ENCODE assay signal across 8 cellular contexts in genomic region chr2:87634971-87635650, GRCh38.
A peak's percentile ranks its signal among the peaks of the same experiment; 100 is the strongest.
DNase-seq lines count a peak whose midpoint lies in the region; ATAC-seq, FAIRE-seq and TF ChIP-seq lines count a peak whose summit lies in the region.
"Not testable (repeated sequence)": the region's sequence is repeated elsewhere in the genome, so short reads cannot be mapped to it uniquely, and the experiment has no call there.

No MANE protein-coding gene starts in this region.

- H3K79me2 ChIP-seq in K562 (ENCODE audit: control insufficient read depth, insufficient read depth, low read length), result not testable (repeated sequence)

- H3K4me2 ChIP-seq in K562 (ENCODE audit: insufficient read depth, low read length), result not testable (repeated sequence)

- not testable (repeated sequence) for TF ChIP-seq EP300 in K562 (IDR thresholded peaks at IDR 0.05; ENCODE audit: low read length)

- not testable (repeated sequence) for TF ChIP-seq CTCF in K562 (IDR thresholded peaks at IDR 0.05 in 2 of 3, conservative IDR thresholded peaks at IDR 0.05 in 1 of 3; ENCODE audit: insufficient read depth in 2 of 3, low read depth in 1 of 3, low read length in 3 of 3); foreskin keratinocyte (conservative IDR thresholded peaks at IDR 0.05)

- H3K4me1 Mint-ChIP-seq in activated T-helper 17 cell treated with anti-CD3 and anti-CD28 coated beads, Interleukin-2, amount 50 U/mL, for 72 hours; stimulated activated memory B cell treated with anti-CD40 and anti-IgM and Interleukin-4, amounts not matched to agents 10 μg/mL and 1 μg/mL and 100 μg/mL, for 72 hours: not testable (repeated sequence)

- CTCF ChIA-PET in K562 (lab: Yijun Ruan, JAX; ENCODE audit: low intra/inter-chr PET ratio), result not testable (repeated sequence)

- DNase-seq in EH (ENCODE audit: low read depth) (peak; percentile 75), HTR-8/SVneo (ENCODE audit: insufficient read length, low spot score) (peak; percentile 11), K562 (ENCODE audit: extremely low read depth in 1 of 4, low spot score in 3 of 4) (peak in 1 of 4 experiments; percentile 2), foreskin keratinocyte (peak in 1 of 2 donors; percentile 7), myocyte (ENCODE audit: low read depth) (peak; percentile 13)
- peak; percentile 40 for DNase-seq in activated CD4-positive, CD25-positive, alpha-beta regulatory T cell treated with anti-CD3 and anti-CD28 coated beads, Interleukin-2, amount 50 U/mL, for 72 hours

- H3K27ac ChIP-seq in K562 (ENCODE audit: extremely low read depth, low read depth, low read length); foreskin keratinocyte: not testable (repeated sequence)

- not testable (repeated sequence) for H3K4me3 ChIP-seq in K562

- 83% methylated on average over 6 of the region's 10 CpGs for WGBS in K562 (ENCODE audit: insufficient coverage, low coverage, missing lambda C conversion rate)

- not testable (repeated sequence) for H3K4me3 Mint-ChIP-seq in activated T-helper 17 cell treated with anti-CD3 and anti-CD28 coated beads, Interleukin-2, amount 50 U/mL, for 72 hours; stimulated activated memory B cell treated with anti-CD40 and anti-IgM and Interleukin-4, amounts not matched to agents 10 μg/mL and 1 μg/mL and 100 μg/mL, for 72 hours

- BruUV-seq in K562 (replicated peaks; lab: Mats Ljungman, UMichigan), result not testable (repeated sequence)

- not testable (repeated sequence) for TF ChIP-seq RAD21 in K562 (CRISPR knock-in tag; conservative IDR thresholded peaks at IDR 0.05 in 1 of 2, IDR thresholded peaks at IDR 0.05 in 1 of 2)

- in situ Hi-C loops in K562 (cut with MboI), result not testable (repeated sequence)

- intact Hi-C loops in K562 (cut with micrococcal nuclease), result not testable (repeated sequence)

- H3K27me3 ChIP-seq in K562 (ENCODE audit: control insufficient read depth in 2 of 2, insufficient read depth in 2 of 2, low read length in 2 of 2); foreskin keratinocyte: not testable (repeated sequence)

- H3K9me3 ChIP-seq in K562 (replicated peaks; ENCODE audit: control insufficient read depth, insufficient read depth, low read depth, low read length), result not testable (repeated sequence)

- not testable (repeated sequence) for H3K27ac Mint-ChIP-seq in activated T-helper 17 cell treated with anti-CD3 and anti-CD28 coated beads, Interleukin-2, amount 50 U/mL, for 72 hours; stimulated activated memory B cell treated with anti-CD40 and anti-IgM and Interleukin-4, amounts not matched to agents 10 μg/mL and 1 μg/mL and 100 μg/mL, for 72 hours

- H3K27me3 Mint-ChIP-seq in activated T-helper 17 cell treated with anti-CD3 and anti-CD28 coated beads, Interleukin-2, amount 50 U/mL, for 72 hours; stimulated activated memory B cell treated with anti-CD40 and anti-IgM and Interleukin-4, amounts not matched to agents 10 μg/mL and 1 μg/mL and 100 μg/mL, for 72 hours: not testable (repeated sequence)

- H3K4me1 ChIP-seq in K562 (replicated peaks in 1 of 2; ENCODE audit: control insufficient read depth in 2 of 2, insufficient read depth in 2 of 2, low read length in 2 of 2); foreskin keratinocyte: not testable (repeated sequence)

- H3K9me1 ChIP-seq in K562 (ENCODE audit: control insufficient read depth, insufficient read depth, low read length), result not testable (repeated sequence)

- FAIRE-seq in HTR-8/SVneo (lab: Jason Lieb, UNC), result not testable (repeated sequence)
- peak; percentile 46 for FAIRE-seq in K562 (lab: Jason Lieb, UNC)

- not testable (repeated sequence) for TF ChIP-seq POLR2A in K562 (conservative IDR thresholded peaks at IDR 0.05)

- H3K36me3 Mint-ChIP-seq in activated T-helper 17 cell treated with anti-CD3 and anti-CD28 coated beads, Interleukin-2, amount 50 U/mL, for 72 hours (ENCODE audit: low read depth); stimulated activated memory B cell treated with anti-CD40 and anti-IgM and Interleukin-4, amounts not matched to agents 10 μg/mL and 1 μg/mL and 100 μg/mL, for 72 hours: not testable (repeated sequence)

- ATAC-seq in activated T-helper 17 cell treated with anti-CD3 and anti-CD28 coated beads, Interleukin-2, amount 50 U/mL, for 72 hours (replicated peaks), result peak; percentile 23
- not testable (repeated sequence) for ATAC-seq in K562
- peak; percentile 60 for ATAC-seq in foreskin keratinocyte
- ATAC-seq in stimulated activated memory B cell treated with anti-CD40 and anti-IgM and Interleukin-4, amounts not matched to agents 10 μg/mL and 1 μg/mL and 100 μg/mL, for 72 hours, result peak; percentile 51

- H2AFZ ChIP-seq in K562 (ENCODE audit: low read depth, low read length), result not testable (repeated sequence)

- H4K20me1 ChIP-seq in K562 (replicated peaks; ENCODE audit: control insufficient read depth, insufficient read depth, low read length), result not testable (repeated sequence)

- H3K9ac ChIP-seq in K562 (ENCODE audit: insufficient read depth in 1 of 2, low read depth in 2 of 2, low read length in 2 of 2), result not testable (repeated sequence)

- H3K36me3 ChIP-seq in K562 (ENCODE audit: control insufficient read depth, insufficient read depth, low read length), result not testable (repeated sequence)

- not testable (repeated sequence) for H3K9me3 Mint-ChIP-seq in activated T-helper 17 cell treated with anti-CD3 and anti-CD28 coated beads, Interleukin-2, amount 50 U/mL, for 72 hours; stimulated activated memory B cell treated with anti-CD40 and anti-IgM and Interleukin-4, amounts not matched to agents 10 μg/mL and 1 μg/mL and 100 μg/mL, for 72 hours

- POLR2A ChIA-PET in K562 (lab: Yijun Ruan, JAX), result not testable (repeated sequence)

TF ChIP-seq in K562, 482 proteins besides CTCF, POLR2A, EP300 and RAD21:
- TF ChIP-seq CEBPG (CRISPR knock-in tag; IDR thresholded peaks at IDR 0.05), result not testable (repeated sequence)
- TF ChIP-seq CEBPG (tag; conservative IDR thresholded peaks at IDR 0.05 in 1 of 2, IDR thresholded peaks at IDR 0.05 in 1 of 2), result 0 out of 4 replicates have a peak, but pooled peaks of 1 of the 2 experiments have one; percentile 12
TF ChIP-seq in K562: peak in this region for 1; not testable (repeated sequence) for 481.
